ENCODE assay signal across 12 cellular contexts in the genomic region with DNA sequence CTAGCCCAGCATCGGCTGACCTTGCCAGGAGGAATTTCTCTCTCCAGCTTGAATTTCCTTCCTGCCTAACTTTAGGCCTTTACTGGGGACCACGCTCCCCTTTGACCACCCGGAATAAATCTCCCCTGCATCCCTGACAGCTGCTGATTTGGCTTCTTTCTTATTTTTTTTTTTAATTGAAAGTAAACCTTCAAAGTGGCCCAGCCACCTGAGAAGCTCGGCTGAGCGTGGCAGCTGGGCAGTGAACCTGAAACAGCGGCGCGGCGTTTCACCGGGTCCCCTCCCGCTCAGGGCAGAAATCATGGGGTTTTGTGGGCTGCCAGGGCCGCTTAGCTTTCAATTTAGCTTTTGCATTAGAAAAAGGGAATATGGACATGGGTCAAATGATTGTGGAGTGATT. TPM values are rescaled to one million over a fixed set of nuclear protein-coding genes. Genes with fewer than 3 reads are reported as not detected.
A peak's percentile ranks its signal among the peaks of the same experiment; 100 is the strongest.
DNase-seq lines count a peak whose midpoint lies in the region; ATAC-seq, FAIRE-seq and TF ChIP-seq lines count a peak whose summit lies in the region.
"Had no signal": no experiment of that assay in that cellular context is flagged by ENCODE, and none has a peak within 500 bp of the region (broad histone marks: within the 10 kb centered on the region; RNA-seq: fewer than 3 reads in every experiment).

No MANE protein-coding gene starts in this region.

- H3K27me3 ChIP-seq in Karpas-422 (ENCODE audit: low read length) (no peaks in the 10 kb centered on the region; the same call in 1 of the 2 replicates), neuron (ENCODE audit: insufficient read depth, low read length) (no peaks in the 10 kb centered on the region)

- FAIRE-seq in H54 (lab: Jason Lieb, UNC): no peak

- H3K4me1 ChIP-seq in Karpas-422 (ENCODE audit: low read length) (peaks cover 13% of the 10 kb centered on the region), neuron (ENCODE audit: insufficient read depth, low read length) (peaks cover 14% of the 10 kb centered on the region)
- H3K4me1 ChIP-seq: prostate gland had no signal

- H2AFZ ChIP-seq in Karpas-422 (ENCODE audit: low read length) (0 out of 2 replicates have a peak overlapping the region, but pooled peaks have one; percentile 40), neuron (ENCODE audit: low read depth, low read length) (peak overlapping the region; percentile 31)
- H2AFZ ChIP-seq: PC-9 had no signal

- peak overlapping the region; percentile 12; the same call in 1 of the 2 replicates for H3K9ac ChIP-seq in Karpas-422 (ENCODE audit: low read length)

- H3K27ac ChIP-seq in Karpas-422 (ENCODE audit: low read length): no peak overlapping the region
- H3K27ac ChIP-seq: PC-9, prostate gland had no signal

- no peaks in the 10 kb centered on the region for H3K9me2 ChIP-seq in Karpas-422 (replicated peaks; ENCODE audit: insufficient read depth, low read length)

- no peaks in the 10 kb centered on the region for H3K79me2 ChIP-seq in Karpas-422 (ENCODE audit: low read length)

- DNase-seq in Karpas-422 (no peak), H54 (ENCODE audit: insufficient read length, low spot score) (no peak)
- no peak for DNase-seq in stimulated activated CD4-positive, alpha-beta T cell treated with anti-CD3 and anti-CD28 coated beads, Interleukin-2, amount 100 ng/mL, for 24 hours
- DNase-seq in stimulated activated CD4-positive, alpha-beta T cell treated with anti-CD3 and anti-CD28 coated beads, Interleukin-12 subunit alpha, Interleukin-12 subunit beta, amount 100 ng/mL, for 4 hours: no peak
- DNase-seq: effector memory CD4-positive, alpha-beta T cell; PC-9 had no signal

- no peaks in the 10 kb centered on the region for H3K9me3 ChIP-seq in Karpas-422 (ENCODE audit: low read length)
- H3K9me3 ChIP-seq in neuron (ENCODE audit: low read length): no peaks in the 10 kb centered on the region
- H3K9me3 ChIP-seq: prostate gland had no signal

- peak overlapping the region; percentile 63 for H3K4me2 ChIP-seq in Karpas-422 (ENCODE audit: low read depth, low read length, poor library complexity, severe bottlenecking)
- H3K4me2 ChIP-seq: PC-9 had no signal

- H3K36me3 ChIP-seq in Karpas-422 (ENCODE audit: insufficient read depth, low read length) (no peaks in the 10 kb centered on the region), neuron (ENCODE audit: insufficient read depth, low read length) (no peaks in the 10 kb centered on the region)
- H3K36me3 ChIP-seq: prostate gland had no signal

- H3K4me3 ChIP-seq in Karpas-422 (ENCODE audit: low read length) (peak overlapping the region; percentile 17; the same call in 1 of the 2 replicates), neuron (ENCODE audit: low read length) (no peak overlapping the region)
- H3K4me3 ChIP-seq: PC-9, prostate gland had no signal

- no peaks in the 10 kb centered on the region for H4K20me1 ChIP-seq in Karpas-422 (ENCODE audit: insufficient read depth, low read depth, low read length)

- TF ChIP-seq POLR2A in H54 (IDR thresholded peaks at IDR 0.05; ENCODE audit: low read depth, low read length): no peak

- ATAC-seq in GM18909 (IDR thresholded peaks at IDR 0.05; ENCODE audit: poor library complexity, unreplicated experiment) (peak; percentile 66), GM21723 (IDR thresholded peaks at IDR 0.05; ENCODE audit: unreplicated experiment) (peak; percentile 63), SK-N-SH treated with all-trans-retinoic acid at 6 μM for 48 hours (no peak)

TF ChIP-seq in SK-N-SH treated with all-trans-retinoic acid at 6 μM for 48 hours, 23 proteins besides CTCF, POLR2A, EP300 and RAD21:
- TF ChIP-seq CSDC2 (CRISPR knock-in tag; IDR thresholded peaks at IDR 0.05) (no peak), ZNF70 (CRISPR knock-in tag; IDR thresholded peaks at IDR 0.05) (no peak), ARNTL (CRISPR knock-in tag; IDR thresholded peaks at IDR 0.05; ENCODE audit: borderline replicate concordance, low read depth) (no peak), ZC3H10 (CRISPR knock-in tag; IDR thresholded peaks at IDR 0.05) (no peak), BACH2 (CRISPR knock-in tag; IDR thresholded peaks at IDR 0.05; ENCODE audit: borderline replicate concordance) (no peak), TOX (CRISPR knock-in tag; IDR thresholded peaks at IDR 0.05; ENCODE audit: borderline replicate concordance) (no peak), ISL1 (CRISPR knock-in tag; IDR thresholded peaks at IDR 0.05) (no peak), RARB (CRISPR knock-in tag; IDR thresholded peaks at IDR 0.05) (no peak)
- TF ChIP-seq, protein P1, sequence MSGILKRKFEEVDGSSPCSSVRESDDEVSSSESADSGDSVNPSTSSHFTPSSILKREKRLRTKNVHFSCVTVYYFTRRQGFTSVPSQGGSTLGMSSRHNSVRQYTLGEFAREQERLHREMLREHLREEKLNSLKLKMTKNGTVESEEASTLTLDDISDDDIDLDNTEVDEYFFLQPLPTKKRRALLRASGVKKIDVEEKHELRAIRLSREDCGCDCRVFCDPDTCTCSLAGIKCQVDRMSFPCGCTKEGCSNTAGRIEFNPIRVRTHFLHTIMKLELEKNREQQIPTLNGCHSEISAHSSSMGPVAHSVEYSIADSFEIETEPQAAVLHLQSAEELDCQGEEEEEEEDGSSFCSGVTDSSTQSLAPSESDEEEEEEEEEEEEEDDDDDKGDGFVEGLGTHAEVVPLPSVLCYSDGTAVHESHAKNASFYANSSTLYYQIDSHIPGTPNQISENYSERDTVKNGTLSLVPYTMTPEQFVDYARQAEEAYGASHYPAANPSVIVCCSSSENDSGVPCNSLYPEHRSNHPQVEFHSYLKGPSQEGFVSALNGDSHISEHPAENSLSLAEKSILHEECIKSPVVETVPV (CRISPR knock-in tag; IDR thresholded peaks at IDR 0.05): no peak
- TF ChIP-seq, protein P2, sequence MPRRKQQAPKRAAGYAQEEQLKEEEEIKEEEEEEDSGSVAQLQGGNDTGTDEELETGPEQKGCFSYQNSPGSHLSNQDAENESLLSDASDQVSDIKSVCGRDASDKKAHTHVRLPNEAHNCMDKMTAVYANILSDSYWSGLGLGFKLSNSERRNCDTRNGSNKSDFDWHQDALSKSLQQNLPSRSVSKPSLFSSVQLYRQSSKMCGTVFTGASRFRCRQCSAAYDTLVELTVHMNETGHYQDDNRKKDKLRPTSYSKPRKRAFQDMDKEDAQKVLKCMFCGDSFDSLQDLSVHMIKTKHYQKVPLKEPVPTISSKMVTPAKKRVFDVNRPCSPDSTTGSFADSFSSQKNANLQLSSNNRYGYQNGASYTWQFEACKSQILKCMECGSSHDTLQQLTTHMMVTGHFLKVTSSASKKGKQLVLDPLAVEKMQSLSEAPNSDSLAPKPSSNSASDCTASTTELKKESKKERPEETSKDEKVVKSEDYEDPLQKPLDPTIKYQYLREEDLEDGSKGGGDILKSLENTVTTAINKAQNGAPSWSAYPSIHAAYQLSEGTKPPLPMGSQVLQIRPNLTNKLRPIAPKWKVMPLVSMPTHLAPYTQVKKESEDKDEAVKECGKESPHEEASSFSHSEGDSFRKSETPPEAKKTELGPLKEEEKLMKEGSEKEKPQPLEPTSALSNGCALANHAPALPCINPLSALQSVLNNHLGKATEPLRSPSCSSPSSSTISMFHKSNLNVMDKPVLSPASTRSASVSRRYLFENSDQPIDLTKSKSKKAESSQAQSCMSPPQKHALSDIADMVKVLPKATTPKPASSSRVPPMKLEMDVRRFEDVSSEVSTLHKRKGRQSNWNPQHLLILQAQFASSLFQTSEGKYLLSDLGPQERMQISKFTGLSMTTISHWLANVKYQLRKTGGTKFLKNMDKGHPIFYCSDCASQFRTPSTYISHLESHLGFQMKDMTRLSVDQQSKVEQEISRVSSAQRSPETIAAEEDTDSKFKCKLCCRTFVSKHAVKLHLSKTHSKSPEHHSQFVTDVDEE (CRISPR knock-in tag; IDR thresholded peaks at IDR 0.05): no peak

RNA-seq across cellular contexts. Expression of a gene that starts 32.0 kb away (rescaled TPM):
- total RNA-seq in Karpas-422 (2014; rRNA removed; shearing (Covaris generic); ENCODE audit: low replicate concordance): 0.15 TPM in 1 of 2 replicates, not detected in the other
- total RNA-seq: G401, PC-9, prostate gland had no signal
